Comparison of ENCODE assay signal across 1 cellular context in genomic region chr19:1173160-1173844, GRCh38.
TF ChIP-seq lines count a peak whose summit lies in the region.

No MANE protein-coding gene starts in this region.

TF ChIP-seq in H1, 55 proteins besides CTCF, POLR2A, EP300 and RAD21 (continued from another document):
- no peak for TF ChIP-seq EZH2 (IDR thresholded peaks at IDR 0.05; ENCODE audit: low read depth, low read length, severe bottlenecking)
